27 cellular contexts compared by ENCODE assay signal in genomic region chr6:2118136-2118535, GRCh38.
"Had no signal": no experiment of that assay in that cellular context is flagged by ENCODE, and none has a peak within 500 bp of the region (broad histone marks: within the 10 kb centered on the region; RNA-seq: fewer than 3 reads in every experiment).

No MANE protein-coding gene starts in this region.

- H3K4me2 ChIP-seq: KMS-11 had no signal

- H3K27ac Mint-ChIP-seq: activated CD8-positive, alpha-beta memory T cell treated with anti-CD3 and anti-CD28 coated beads, Interleukin-2, amount 10 ng/mL, durations not matched to agents 7 days and 5 days; activated naive CD4-positive, alpha-beta T cell treated with anti-CD3 and anti-CD28 coated beads for 36 hours; activated naive CD8-positive, alpha-beta T cell treated with anti-CD3 and anti-CD28 coated beads for 36 hours; activated T-cell treated with anti-CD3 and anti-CD28 coated beads, Interleukin-2, amount 50 U/mL, for 24 hours; brain; T-helper 1 cell treated with Interleukin-12 subunit alpha and Interleukin-12 subunit beta and Interleukin-4 antibody, amounts not matched to agents 30 μg/mL and 1 μg/mL, for 36 hours had no signal

- H3K9ac ChIP-seq: KMS-11 had no signal

- H3K4me3 ChIP-seq: adrenal gland, SJSA1 had no signal

- ATAC-seq: activated CD4-positive, CD25-positive, alpha-beta regulatory T cell treated with anti-CD3 and anti-CD28 coated beads, Interleukin-2, amount 50 U/mL, for 24 hours; activated CD8-positive, alpha-beta memory T cell treated with anti-CD3 and anti-CD28 coated beads, Interleukin-2, amount 10 ng/mL, durations not matched to agents 7 days and 5 days; PC-3 had no signal

- H3K4me1 ChIP-seq: adrenal gland, SJSA1 had no signal

- H3K4me3 Mint-ChIP-seq: activated CD8-positive, alpha-beta memory T cell treated with anti-CD3 and anti-CD28 coated beads, Interleukin-2, amount 10 ng/mL, durations not matched to agents 7 days and 5 days; activated naive CD4-positive, alpha-beta T cell treated with anti-CD3 and anti-CD28 coated beads for 36 hours; activated naive CD8-positive, alpha-beta T cell treated with anti-CD3 and anti-CD28 coated beads for 36 hours; activated T-cell treated with anti-CD3 and anti-CD28 coated beads, Interleukin-2, amount 50 U/mL, for 24 hours; brain; central memory CD8-positive, alpha-beta T cell; T-helper 1 cell treated with Interleukin-12 subunit alpha and Interleukin-12 subunit beta and Interleukin-4 antibody, amounts not matched to agents 30 μg/mL and 1 μg/mL, for 36 hours had no signal

- H3K9me3 Mint-ChIP-seq: activated naive CD4-positive, alpha-beta T cell treated with anti-CD3 and anti-CD28 coated beads for 36 hours; activated naive CD8-positive, alpha-beta T cell treated with anti-CD3 and anti-CD28 coated beads for 36 hours; activated T-cell treated with anti-CD3 and anti-CD28 coated beads, Interleukin-2, amount 50 U/mL, for 24 hours; brain; central memory CD8-positive, alpha-beta T cell; T-helper 1 cell treated with Interleukin-12 subunit alpha and Interleukin-12 subunit beta and Interleukin-4 antibody, amounts not matched to agents 30 μg/mL and 1 μg/mL, for 36 hours had no signal

- H3K9me3 ChIP-seq: adrenal gland, SJSA1 had no signal

- H3K36me3 ChIP-seq: adrenal gland, SJSA1 had no signal

- DNase-seq: activated CD4-positive, alpha-beta T cell treated with anti-CD3 and anti-CD28 coated beads for 48 hours; activated CD4-positive, alpha-beta T cell treated with anti-CD3 and anti-CD28 coated beads, Interleukin-2, amount 50 U/mL, for 48 hours; activated CD8-positive, alpha-beta memory T cell treated with anti-CD3 and anti-CD28 coated beads, Interleukin-2, amount 10 ng/mL, durations not matched to agents 7 days and 5 days; activated effector memory CD4-positive, alpha-beta T cell treated with anti-CD3 and anti-CD28 coated beads, Interleukin-2, amount 50 U/mL, for 16 hours; activated naive CD4-positive, alpha-beta T cell treated with anti-CD3 and anti-CD28 coated beads for 36 hours; activated naive CD8-positive, alpha-beta T cell treated with anti-CD3 and anti-CD28 coated beads for 36 hours; activated T-cell treated with anti-CD3 and anti-CD28 coated beads, Interleukin-2, amount 50 U/mL, for 24 hours; adrenal gland; anterior cingulate cortex; NCI-H1092 treated with DMSO at 0.1 percent for 48 hours; NCI-H1417 treated with DMSO at 0.1 percent for 48 hours; NCI-H1694; NCI-H2029; NCI-H2107; NCI-H2171 treated with DMSO at 0.1 percent for 48 hours; NCI-H345; NCI-H510A; NCI-H526 treated with DMSO at 0.1 percent for 48 hours; PC-3; SHP77 had no signal

- FAIRE-seq: RCC 7860 had no signal

- H3K27ac ChIP-seq: adrenal gland, KMS-11, SJSA1 had no signal

- H3K27me3 ChIP-seq: adrenal gland, SJSA1 had no signal

- H3K27me3 Mint-ChIP-seq: activated CD8-positive, alpha-beta memory T cell treated with anti-CD3 and anti-CD28 coated beads, Interleukin-2, amount 10 ng/mL, durations not matched to agents 7 days and 5 days; activated naive CD8-positive, alpha-beta T cell treated with anti-CD3 and anti-CD28 coated beads for 36 hours; activated T-cell treated with anti-CD3 and anti-CD28 coated beads, Interleukin-2, amount 50 U/mL, for 24 hours; central memory CD8-positive, alpha-beta T cell had no signal

- H3K36me3 Mint-ChIP-seq: brain had no signal

- H3K4me1 Mint-ChIP-seq: brain had no signal
